8 cellular contexts compared by ENCODE assay signal in genomic region chr11:43681543-43681942, GRCh38. TPM values are rescaled to one million over a fixed set of nuclear protein-coding genes. Genes with fewer than 3 reads are reported as not detected.
DNase-seq lines count a peak whose midpoint lies in the region; ATAC-seq and TF ChIP-seq lines count a peak whose summit lies in the region.

No MANE protein-coding gene starts in this region.

- H2AFZ ChIP-seq in DND-41 (ENCODE audit: low read depth, low read length): peak overlapping the region; percentile 92

- TF ChIP-seq POLR2A in tibial nerve (IDR thresholded peaks at IDR 0.05): no peak

- peaks cover 59% of the 10 kb centered on the region for H3K79me2 ChIP-seq in DND-41 (ENCODE audit: insufficient read depth, low read length)

- H3K36me3 ChIP-seq in DND-41 (ENCODE audit: insufficient read depth, low read length) (peaks cover 29% of the 10 kb centered on the region), adipocyte (ENCODE audit: control insufficient read depth, insufficient read depth, low read length, severe bottlenecking) (peaks cover 20% of the 10 kb centered on the region), tibial nerve (no peaks in the 10 kb centered on the region)

- no peak for TF ChIP-seq EP300 in tibial nerve (IDR thresholded peaks at IDR 0.05)

- H3K9ac ChIP-seq in DND-41 (ENCODE audit: low read depth, low read length): peak overlapping the region; percentile 91
- H3K9ac ChIP-seq in adipocyte (ENCODE audit: low read length): peak overlapping the region; percentile 97

- H3K27ac ChIP-seq in DND-41 (ENCODE audit: low read length) (peak overlapping the region; percentile 78), tibial nerve (peak overlapping the region in 3 of 4 donors; percentile 92 to 93 (median 93))

- TF ChIP-seq CTCF in DND-41 (IDR thresholded peaks at IDR 0.05; ENCODE audit: borderline replicate concordance, extremely low read depth, low read length, poor library complexity, severe bottlenecking): no peak
- no peak for TF ChIP-seq CTCF in tibial nerve (IDR thresholded peaks at IDR 0.05)

- H3K4me2 ChIP-seq in DND-41 (ENCODE audit: insufficient read depth, low read length): peak overlapping the region; percentile 72

- no peak for ATAC-seq in DND-41 (ENCODE audit: insufficient read depth, low read depth)
- ATAC-seq in GM19397 (IDR thresholded peaks at IDR 0.05; ENCODE audit: unreplicated experiment): no peak
- no peak for ATAC-seq in GM18511 (IDR thresholded peaks at IDR 0.05; ENCODE audit: unreplicated experiment)
- no peak for ATAC-seq in HG02938 (IDR thresholded peaks at IDR 0.05; ENCODE audit: unreplicated experiment)

- H3K4me3 ChIP-seq in DND-41 (ENCODE audit: low read depth in 1 of 2, low read length in 2 of 2) (peak overlapping the region; percentile 59 to 61; a peak in 3 of 4 replicates), adipocyte (ENCODE audit: low read length) (peak overlapping the region; percentile 99), tibial nerve (peak overlapping the region; percentile 62 to 91 (median 74))

- H4K20me1 ChIP-seq in DND-41 (ENCODE audit: insufficient read depth, low read length): peaks cover 8% of the 10 kb centered on the region; the same call in 1 of the 2 replicates

- H3K4me1 ChIP-seq in DND-41 (ENCODE audit: insufficient read depth, low read length) (peaks cover 52% of the 10 kb centered on the region), adipocyte (ENCODE audit: control insufficient read depth, insufficient read depth, low read length) (peaks cover 40% of the 10 kb centered on the region), tibial nerve (peaks cover 0 to 44% (median 10%) of the 10 kb centered on the region in 4 donors)

- H3K9me3 ChIP-seq in DND-41 (ENCODE audit: insufficient read depth, low read length, severe bottlenecking): peaks cover 3% of the 10 kb centered on the region
- no peaks in the 10 kb centered on the region for H3K9me3 ChIP-seq in adipocyte (ENCODE audit: control insufficient read depth, low read length)
- H3K9me3 ChIP-seq in tibial nerve: peaks cover 0 to 4% (median 0%) of the 10 kb centered on the region in 4 donors

- DNase-seq in DND-41 (no peak), LoVo (ENCODE audit: low spot score) (peak; percentile 19), adipocyte (ENCODE audit: low read depth) (no peak), kidney glomerular epithelial cell (lab: John Stamatoyannopoulos, UW) (peak; percentile 10), tibial nerve (ENCODE audit: low spot score in 2 of 2) (no peak)

- no peaks in the 10 kb centered on the region for H3K27me3 ChIP-seq in DND-41 (ENCODE audit: insufficient read depth, low read length, poor library complexity)
- H3K27me3 ChIP-seq in adipocyte (replicated peaks; ENCODE audit: control insufficient read depth, insufficient read depth, low read length): no peaks in the 10 kb centered on the region
- no peaks in the 10 kb centered on the region for H3K27me3 ChIP-seq in tibial nerve

- WGBS in tibial nerve, 2 donors: 8 to 9% methylated on average over 8 of the region's 8 CpGs

RNA-seq across cellular contexts. Expression of gene HSD17B12, which starts 1.0 kb away (rescaled TPM):
- total RNA-seq in tibial nerve: 10 to 100 TPM; 54.9 to 75.9 (median 62.9) TPM

Comparison
In these comparisons a context has a peak if more than half of its experiments do, and no peak if none do; other contexts are left out.
1. DNase-seq: peak in LoVo (single experiment) and kidney glomerular epithelial cell (single experiment); none in DND-41 (single experiment), adipocyte (single experiment) and tibial nerve (0 of 2).
2. Peak in every context shown above with its lines, with median percentiles within 50 percentile points of each other: H3K4me3 ChIP-seq.